9 cellular contexts compared by ENCODE assay signal in the genomic region with DNA sequence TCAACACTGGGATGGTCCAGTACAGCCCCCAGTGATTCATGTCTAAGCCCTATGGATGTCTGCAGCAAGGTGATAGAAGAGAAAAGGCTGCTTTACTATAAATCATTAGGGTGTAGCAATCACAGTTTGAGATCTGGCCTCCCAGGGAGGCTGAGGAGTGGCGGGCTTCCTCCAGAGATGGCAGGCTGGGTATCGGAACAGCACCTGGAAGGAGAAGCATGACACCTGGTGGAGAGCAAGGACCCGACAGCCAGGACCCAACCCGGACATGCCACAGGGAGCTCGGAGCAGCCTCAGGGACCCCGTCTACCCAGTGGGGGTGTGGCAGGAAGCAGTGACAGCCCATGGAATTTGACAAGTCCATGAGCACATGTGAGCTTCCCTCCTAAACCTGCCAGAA.
DNase-seq lines count a peak whose midpoint lies in the region; ATAC-seq and TF ChIP-seq lines count a peak whose summit lies in the region.
"Had no signal": no experiment of that assay in that cellular context is flagged by ENCODE, and none has a peak within 500 bp of the region (broad histone marks: within the 10 kb centered on the region; RNA-seq: fewer than 3 reads in every experiment).

No MANE protein-coding gene starts in this region.

- H3K79me2 ChIP-seq in PC-3 (ENCODE audit: low read length) = no peaks in the 10 kb centered on the region

- H4K20me1 ChIP-seq in PC-3 (ENCODE audit: low read length) = no peaks in the 10 kb centered on the region

- peak; percentile 75 for ATAC-seq in PC-3
- peak; percentile 43 to 79 for ATAC-seq in upper lobe of left lung (ENCODE audit: low FRiP score in 2 of 2)
- no peak for ATAC-seq in stimulated activated effector memory CD8-positive, alpha-beta T cell treated with anti-CD3 and anti-CD28 coated beads, Interleukin-12 subunit alpha, Interleukin-12 subunit beta, amount 100 ng/mL, for 72 hours
- ATAC-seq in activated naive CD8-positive, alpha-beta T cell treated with anti-CD3 and anti-CD28 coated beads, Interleukin-2, amount 50 U/mL, for 24 hours = no peak
- ATAC-seq in T-helper 17 cell = no peak

- H3K27ac ChIP-seq in PC-3 (ENCODE audit: low read length) (no peak overlapping the region), upper lobe of left lung (no peak overlapping the region)
- H3K27ac ChIP-seq: vagina had no signal

- no peak overlapping the region for H3K9ac ChIP-seq in PC-3 (ENCODE audit: low read length)

- H3K9me3 Mint-ChIP-seq in activated CD4-positive, alpha-beta T cell treated with anti-CD3 and anti-CD28 coated beads, Interleukin-2, amount 10 ng/mL, durations not matched to agents 24 days and 14 days = no peaks in the 10 kb centered on the region
- H3K9me3 Mint-ChIP-seq in stimulated activated effector memory CD8-positive, alpha-beta T cell treated with anti-CD3 and anti-CD28 coated beads, Interleukin-12 subunit alpha, Interleukin-12 subunit beta, amount 100 ng/mL, for 72 hours = no peaks in the 10 kb centered on the region
- H3K9me3 Mint-ChIP-seq in activated naive CD8-positive, alpha-beta T cell treated with anti-CD3 and anti-CD28 coated beads, Interleukin-2, amount 50 U/mL, for 24 hours = peaks cover 9% of the 10 kb centered on the region

- no peak overlapping the region for H2AFZ ChIP-seq in PC-3 (ENCODE audit: low read length)

- intact Hi-C loops in activated CD4-positive, alpha-beta T cell treated with anti-CD3 and anti-CD28 coated beads, Interleukin-2, amount 10 ng/mL, durations not matched to agents 24 days and 14 days (cut with micrococcal nuclease) = no loop called here
- intact Hi-C loops in PC-3 (cut with micrococcal nuclease) = loop anchor here (1.0 kb wide), 1 partner anchor 510 kb away; no protein-coding TSS in a partner anchor

- no peaks in the 10 kb centered on the region for H3K9me3 ChIP-seq in PC-3 (ENCODE audit: low read length)
- peaks cover 0 to 4% (median 0%) of the 10 kb centered on the region in 4 donors for H3K9me3 ChIP-seq in upper lobe of left lung
- H3K9me3 ChIP-seq in T-helper 17 cell (ENCODE audit: control insufficient read depth, low read length, poor library complexity, severe bottlenecking) = no peaks in the 10 kb centered on the region
- H3K9me3 ChIP-seq: vagina had no signal

- H3K27me3 Mint-ChIP-seq in activated CD4-positive, alpha-beta T cell treated with anti-CD3 and anti-CD28 coated beads, Interleukin-2, amount 10 ng/mL, durations not matched to agents 24 days and 14 days = peaks cover 32% of the 10 kb centered on the region
- H3K27me3 Mint-ChIP-seq in activated naive CD8-positive, alpha-beta T cell treated with anti-CD3 and anti-CD28 coated beads, Interleukin-2, amount 50 U/mL, for 24 hours = peaks cover 2% of the 10 kb centered on the region
- H3K27me3 Mint-ChIP-seq in T-helper 17 cell = peaks cover 54% of the 10 kb centered on the region

- H3K27me3 ChIP-seq in PC-3 (ENCODE audit: low read length) (no peaks in the 10 kb centered on the region), upper lobe of left lung (no peaks in the 10 kb centered on the region)
- H3K27me3 ChIP-seq: vagina had no signal

- no peak overlapping the region for H3K4me2 ChIP-seq in PC-3 (ENCODE audit: low read length)

- H3K4me1 ChIP-seq in PC-3 (ENCODE audit: insufficient read depth, low read length) (peaks cover 8% of the 10 kb centered on the region; the same call in 1 of the 2 replicates), upper lobe of left lung (peaks cover 3 to 9% (median 6%) of the 10 kb centered on the region in 4 donors)

- no peaks in the 10 kb centered on the region for H3K4me1 Mint-ChIP-seq in activated CD4-positive, alpha-beta T cell treated with anti-CD3 and anti-CD28 coated beads, Interleukin-2, amount 10 ng/mL, durations not matched to agents 24 days and 14 days
- H3K4me1 Mint-ChIP-seq in stimulated activated effector memory CD8-positive, alpha-beta T cell treated with anti-CD3 and anti-CD28 coated beads, Interleukin-12 subunit alpha, Interleukin-12 subunit beta, amount 100 ng/mL, for 72 hours = no peaks in the 10 kb centered on the region
- no peaks in the 10 kb centered on the region for H3K4me1 Mint-ChIP-seq in activated naive CD8-positive, alpha-beta T cell treated with anti-CD3 and anti-CD28 coated beads, Interleukin-2, amount 50 U/mL, for 24 hours
- peaks cover 5% of the 10 kb centered on the region for H3K4me1 Mint-ChIP-seq in T-helper 17 cell

- H3K4me3 ChIP-seq in PC-3 (ENCODE audit: low read length) = no peak overlapping the region
- no peak overlapping the region for H3K4me3 ChIP-seq in fibroblast of villous mesenchyme (ENCODE audit: low read depth, low read length)
- H3K4me3 ChIP-seq in upper lobe of left lung = no peak overlapping the region
- H3K4me3 ChIP-seq: vagina had no signal

- H3K4me3 Mint-ChIP-seq in activated CD4-positive, alpha-beta T cell treated with anti-CD3 and anti-CD28 coated beads, Interleukin-2, amount 10 ng/mL, durations not matched to agents 24 days and 14 days = no peak overlapping the region
- H3K4me3 Mint-ChIP-seq in stimulated activated effector memory CD8-positive, alpha-beta T cell treated with anti-CD3 and anti-CD28 coated beads, Interleukin-12 subunit alpha, Interleukin-12 subunit beta, amount 100 ng/mL, for 72 hours = no peak overlapping the region
- no peak overlapping the region for H3K4me3 Mint-ChIP-seq in activated naive CD8-positive, alpha-beta T cell treated with anti-CD3 and anti-CD28 coated beads, Interleukin-2, amount 50 U/mL, for 24 hours
- no peak overlapping the region for H3K4me3 Mint-ChIP-seq in T-helper 17 cell

- no peak for TF ChIP-seq POLR2A in upper lobe of left lung (IDR thresholded peaks at IDR 0.05)

- no TSS peak for BruUV-seq in PC-3 (replicated peaks; lab: Mats Ljungman, UMichigan)

- no peaks in the 10 kb centered on the region for H3K9me2 ChIP-seq in PC-3 (replicated peaks; ENCODE audit: low read length)

- no peaks in the 10 kb centered on the region for H3K36me3 Mint-ChIP-seq in activated CD4-positive, alpha-beta T cell treated with anti-CD3 and anti-CD28 coated beads, Interleukin-2, amount 10 ng/mL, durations not matched to agents 24 days and 14 days (ENCODE audit: low read depth)
- no peaks in the 10 kb centered on the region for H3K36me3 Mint-ChIP-seq in stimulated activated effector memory CD8-positive, alpha-beta T cell treated with anti-CD3 and anti-CD28 coated beads, Interleukin-12 subunit alpha, Interleukin-12 subunit beta, amount 100 ng/mL, for 72 hours
- H3K36me3 Mint-ChIP-seq in activated naive CD8-positive, alpha-beta T cell treated with anti-CD3 and anti-CD28 coated beads, Interleukin-2, amount 50 U/mL, for 24 hours (ENCODE audit: low read depth) = no peaks in the 10 kb centered on the region
- H3K36me3 Mint-ChIP-seq in T-helper 17 cell (ENCODE audit: low read depth) = peaks cover 2% of the 10 kb centered on the region

- peak; percentile 62 for DNase-seq in activated CD4-positive, alpha-beta T cell treated with anti-CD3 and anti-CD28 coated beads, Interleukin-2, amount 10 ng/mL, durations not matched to agents 24 days and 14 days
- no peak for DNase-seq in activated CD4-positive, alpha-beta T cell treated with anti-CD3 and anti-CD28 coated beads for 48 hours
- DNase-seq in PC-3 (peak; percentile 70), fibroblast of villous mesenchyme (ENCODE audit: low read depth) (no peak), upper lobe of left lung (peak in 1 of 2 donors; percentile 65), T-helper 17 cell (no peak)
- DNase-seq in stimulated activated effector memory CD8-positive, alpha-beta T cell treated with anti-CD3 and anti-CD28 coated beads, Interleukin-12 subunit alpha, Interleukin-12 subunit beta, amount 100 ng/mL, for 72 hours (ENCODE audit: low spot score in 2 of 2) = no peak
- DNase-seq in activated naive CD8-positive, alpha-beta T cell treated with anti-CD3 and anti-CD28 coated beads, Interleukin-2, amount 50 U/mL, for 24 hours = no peak

- H3K27ac Mint-ChIP-seq in activated CD4-positive, alpha-beta T cell treated with anti-CD3 and anti-CD28 coated beads, Interleukin-2, amount 10 ng/mL, durations not matched to agents 24 days and 14 days = no peak overlapping the region
- no peak overlapping the region for H3K27ac Mint-ChIP-seq in stimulated activated effector memory CD8-positive, alpha-beta T cell treated with anti-CD3 and anti-CD28 coated beads, Interleukin-12 subunit alpha, Interleukin-12 subunit beta, amount 100 ng/mL, for 72 hours
- H3K27ac Mint-ChIP-seq in activated naive CD8-positive, alpha-beta T cell treated with anti-CD3 and anti-CD28 coated beads, Interleukin-2, amount 50 U/mL, for 24 hours = no peak overlapping the region
- no peak overlapping the region for H3K27ac Mint-ChIP-seq in T-helper 17 cell

- no peaks in the 10 kb centered on the region for H3F3A ChIP-seq in PC-3 (ENCODE audit: low read length, unreplicated experiment)

- TF ChIP-seq CTCF in PC-3 (conservative IDR thresholded peaks at IDR 0.05; ENCODE audit: low read depth, low read length) (peak; percentile 88), fibroblast of villous mesenchyme (IDR thresholded peaks at IDR 0.05; ENCODE audit: insufficient read depth, low read depth, low read length) (peak; percentile 40), upper lobe of left lung (IDR thresholded peaks at IDR 0.05) (peak; percentile 35 to 72 (median 50))

- CTCF ChIA-PET in PC-3 (lab: Charles Lee) = interaction anchor here (0.5 to 1.0 kb wide), 4 partner anchors 58 to 510 kb away, joined by 3 to 13 read pairs (median 4); no protein-coding TSS in a partner anchor

- 47 to 48% methylated on average over 6 of the region's 6 CpGs for WGBS in upper lobe of left lung, 2 donors

- TF ChIP-seq EP300 in upper lobe of left lung (IDR thresholded peaks at IDR 0.05) = no peak

- POLR2A ChIA-PET in PC-3 (lab: Charles Lee; ENCODE audit: unreplicated experiment) = no interaction called here

- H3K36me3 ChIP-seq in PC-3 (ENCODE audit: low read depth, low read length) = no peaks in the 10 kb centered on the region
- H3K36me3 ChIP-seq in upper lobe of left lung = no peaks in the 10 kb centered on the region
- H3K36me3 ChIP-seq: vagina had no signal

Comparison
In these comparisons a context has a peak if more than half of its experiments do, and no peak if none do; other contexts are left out.
1. DNase-seq: peak in activated CD4-positive, alpha-beta T cell treated with anti-CD3 and anti-CD28 coated beads, Interleukin-2, amount 10 ng/mL, durations not matched to agents 24 days and 14 days (single experiment) and PC-3 (single experiment); none in activated CD4-positive, alpha-beta T cell treated with anti-CD3 and anti-CD28 coated beads for 48 hours (single experiment), fibroblast of villous mesenchyme (single experiment), stimulated activated effector memory CD8-positive, alpha-beta T cell treated with anti-CD3 and anti-CD28 coated beads, Interleukin-12 subunit alpha, Interleukin-12 subunit beta, amount 100 ng/mL, for 72 hours (0 of 2), activated naive CD8-positive, alpha-beta T cell treated with anti-CD3 and anti-CD28 coated beads, Interleukin-2, amount 50 U/mL, for 24 hours (single experiment) and T-helper 17 cell (0 of 3).
2. ATAC-seq: peak in PC-3 (single experiment) and upper lobe of left lung (2 of 2); none in stimulated activated effector memory CD8-positive, alpha-beta T cell treated with anti-CD3 and anti-CD28 coated beads, Interleukin-12 subunit alpha, Interleukin-12 subunit beta, amount 100 ng/mL, for 72 hours (single experiment), activated naive CD8-positive, alpha-beta T cell treated with anti-CD3 and anti-CD28 coated beads, Interleukin-2, amount 50 U/mL, for 24 hours (single experiment) and T-helper 17 cell (single experiment).
3. Peak in every context shown above with its lines, with median percentiles within 50 percentile points of each other: CTCF ChIP-seq.